Comparison of ENCODE assay signal across 27 cellular contexts in the genomic region with DNA sequence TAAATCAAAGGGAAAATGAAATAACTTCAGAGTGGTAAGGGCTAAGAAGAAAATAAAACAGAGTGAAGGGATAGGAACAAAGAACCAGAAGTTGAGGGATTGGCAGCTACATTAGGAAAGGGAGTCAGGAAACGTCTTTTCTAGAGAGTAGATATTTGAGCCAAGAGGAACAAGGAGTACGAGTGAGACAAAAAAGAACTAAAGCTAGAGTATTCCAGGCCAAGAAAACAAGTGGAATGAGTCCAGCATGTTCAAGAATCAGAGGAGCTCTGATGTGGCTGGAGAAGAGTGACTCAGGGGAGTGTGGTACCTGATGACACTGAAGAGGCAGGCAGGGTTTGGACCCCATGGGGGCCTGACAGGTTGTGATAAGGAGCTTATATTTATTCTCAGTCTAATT.
"Had no signal": no experiment of that assay in that cellular context is flagged by ENCODE, and none has a peak within 500 bp of the region (broad histone marks: within the 10 kb centered on the region; RNA-seq: fewer than 3 reads in every experiment).

No MANE protein-coding gene starts in this region.

- H3K4me3 ChIP-seq: gastrocnemius medialis, heart left ventricle, hepatocyte, left lung, mucosa of descending colon, pancreas, prostate gland, right atrium auricular region, smooth muscle cell, tibial artery had no signal

- H3K4me2 ChIP-seq: hepatocyte, smooth muscle cell had no signal

- H3K79me2 ChIP-seq: hepatocyte had no signal

- DNase-seq: cortex of kidney; effector memory CD8-positive, alpha-beta T cell; foreskin fibroblast; gastrocnemius medialis; heart left ventricle; left cardiac atrium; left lung; mammary epithelial cell; mucosa of descending colon; naive B cell; pancreas; stimulated activated CD4-positive, alpha-beta T cell treated with anti-CD3 and anti-CD28 coated beads, Interleukin-12 subunit alpha, Interleukin-12 subunit beta, amount 100 ng/mL, for 4 hours; stimulated activated CD4-positive, alpha-beta T cell treated with anti-CD3 and anti-CD28 coated beads, Interleukin-1b, Interleukin-23, amount 100 ng/mL, for 48 hours; stimulated activated CD4-positive, alpha-beta T cell treated with anti-CD3 and anti-CD28 coated beads, Interleukin-4, amount 100 ng/mL, for 1 hour; stimulated activated CD8-positive, alpha-beta memory T cell treated with anti-CD3 and anti-CD28 coated beads, Interleukin-4, amount 100 ng/mL, for 48 hours; stimulated activated naive CD4-positive, alpha-beta T cell; stimulated activated naive CD8-positive, alpha-beta T cell treated with anti-CD3 and anti-CD28 coated beads, Interleukin-15, amount 100 ng/mL, for 72 hours; tibial artery had no signal

- FAIRE-seq: endometrium, islet of Langerhans, pancreas had no signal

- H3K27me3 ChIP-seq: gastrocnemius medialis, heart left ventricle, hepatocyte, left lung, neutrophil, pancreas, right atrium auricular region, tibial artery had no signal

- H3K4me1 ChIP-seq: gastrocnemius medialis, left lung, pancreas, prostate gland, right atrium auricular region had no signal

- H3K36me3 ChIP-seq: gastrocnemius medialis, pancreas, prostate gland had no signal

- ATAC-seq: effector memory CD8-positive, alpha-beta T cell; gastrocnemius medialis; heart left ventricle; left cardiac atrium; left lung; mucosa of descending colon; natural killer cell treated with Interleukin-12 subunit alpha and Interleukin-12 subunit beta and Interleukin-15 and Interleukin-18, amount 100 ng/mL, for 72 hours; pancreas; sciatic nerve; stimulated activated naive CD8-positive, alpha-beta T cell treated with anti-CD3 and anti-CD28 coated beads, Interleukin-15, amount 100 ng/mL, for 72 hours had no signal

- H2AFZ ChIP-seq: hepatocyte had no signal

- H3K27ac ChIP-seq: gastrocnemius medialis, heart left ventricle, hepatocyte, left lung, neutrophil, pancreas, prostate gland, right atrium auricular region, tibial artery had no signal

- H3K9me3 ChIP-seq: gastrocnemius medialis, heart left ventricle, left lung, mucosa of descending colon, neutrophil, pancreas, prostate gland, right atrium auricular region, tibial artery had no signal
